ENCODE assay signal across 18 cellular contexts in the genomic region with DNA sequence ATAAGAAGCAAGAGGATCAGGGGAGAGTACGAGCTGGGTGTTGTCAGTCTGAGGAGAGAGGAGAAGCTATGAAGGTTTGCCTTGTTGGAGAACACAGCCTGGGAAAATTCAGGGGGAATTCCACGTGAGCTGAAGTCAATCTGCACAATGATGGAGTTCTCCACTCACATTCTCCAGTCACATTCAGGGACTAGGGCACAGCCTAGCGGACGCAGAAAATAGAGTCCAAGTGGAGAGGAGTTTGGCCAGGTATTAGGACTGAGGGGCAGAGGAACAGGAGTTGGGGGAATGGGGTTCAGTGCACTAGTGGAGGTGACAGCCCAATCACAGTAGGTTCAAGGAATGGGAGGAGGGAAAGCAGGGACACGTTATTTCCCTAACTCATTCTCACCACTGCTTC.
"Had no signal": no experiment of that assay in that cellular context is flagged by ENCODE, and none has a peak within 500 bp of the region (broad histone marks: within the 10 kb centered on the region; RNA-seq: fewer than 3 reads in every experiment).

No MANE protein-coding gene starts in this region.

- H3K4me1 ChIP-seq: prostate gland, tibial artery had no signal

- H3K27me3 ChIP-seq: brain microvascular endothelial cell, tibial artery had no signal

- ATAC-seq: activated CD8-positive, alpha-beta T cell treated with anti-CD3 and anti-CD28 coated beads, Interleukin-2, amount 10 ng/mL, durations not matched to agents 7 days and 5 days; activated T-cell treated with anti-CD3 and anti-CD28 coated beads, Interleukin-2, amount 50 U/mL, for 4 hours; right cardiac atrium; stimulated activated naive CD8-positive, alpha-beta T cell treated with anti-CD3 and anti-CD28 coated beads, Interleukin-15, Interleukin-2, amounts not matched to agents 100 U/mL and 50 U/mL, for 24 hours had no signal

- H3K9me3 Mint-ChIP-seq: activated CD4-positive, alpha-beta T cell treated with anti-CD3 and anti-CD28 coated beads, Interleukin-2, amount 10 ng/mL, durations not matched to agents 7 days and 5 days; activated naive CD4-positive, alpha-beta T cell treated with anti-CD3 and anti-CD28 coated beads for 36 hours; activated T-cell treated with anti-CD3 and anti-CD28 coated beads, Interleukin-2, amount 50 U/mL, for 4 hours; central memory CD8-positive, alpha-beta T cell had no signal

- H3K27ac ChIP-seq: brain microvascular endothelial cell, coronary artery, prostate gland, skin epidermis, tibial artery had no signal

- H3K4me3 ChIP-seq: coronary artery, prostate gland, skin epidermis, tibial artery had no signal

- H3K4me3 Mint-ChIP-seq: activated CD4-positive, alpha-beta T cell treated with anti-CD3 and anti-CD28 coated beads, Interleukin-2, amount 10 ng/mL, durations not matched to agents 7 days and 5 days; activated CD8-positive, alpha-beta T cell treated with anti-CD3 and anti-CD28 coated beads, Interleukin-2, amount 10 ng/mL, durations not matched to agents 7 days and 5 days; activated naive CD4-positive, alpha-beta T cell treated with anti-CD3 and anti-CD28 coated beads for 36 hours; activated T-cell treated with anti-CD3 and anti-CD28 coated beads, Interleukin-2, amount 50 U/mL, for 4 hours; central memory CD8-positive, alpha-beta T cell had no signal

- FAIRE-seq: endometrium, frontal cortex, keratinocyte had no signal

- DNase-seq: activated CD4-positive, alpha-beta T cell treated with anti-CD3 and anti-CD28 coated beads, Interleukin-2, amount 10 ng/mL, durations not matched to agents 7 days and 5 days; activated CD8-positive, alpha-beta T cell treated with anti-CD3 and anti-CD28 coated beads, Interleukin-2, amount 10 ng/mL, durations not matched to agents 7 days and 5 days; activated naive CD4-positive, alpha-beta T cell treated with anti-CD3 and anti-CD28 coated beads for 36 hours; activated T-cell treated with anti-CD3 and anti-CD28 coated beads, Interleukin-2, amount 50 U/mL, for 4 hours; aorta; brain microvascular endothelial cell; head of caudate nucleus; stimulated activated naive CD8-positive, alpha-beta T cell treated with anti-CD3 and anti-CD28 coated beads, Interleukin-15, Interleukin-2, amounts not matched to agents 100 U/mL and 50 U/mL, for 24 hours; substantia nigra; tibial artery had no signal

- H3K27ac Mint-ChIP-seq: activated CD4-positive, alpha-beta T cell treated with anti-CD3 and anti-CD28 coated beads, Interleukin-2, amount 10 ng/mL, durations not matched to agents 7 days and 5 days; activated CD8-positive, alpha-beta T cell treated with anti-CD3 and anti-CD28 coated beads, Interleukin-2, amount 10 ng/mL, durations not matched to agents 7 days and 5 days; activated naive CD4-positive, alpha-beta T cell treated with anti-CD3 and anti-CD28 coated beads for 36 hours had no signal

- H3K4me1 Mint-ChIP-seq: activated CD4-positive, alpha-beta T cell treated with anti-CD3 and anti-CD28 coated beads, Interleukin-2, amount 10 ng/mL, durations not matched to agents 7 days and 5 days; central memory CD8-positive, alpha-beta T cell had no signal

- H3K9me3 ChIP-seq: prostate gland, tibial artery had no signal

- H3K36me3 ChIP-seq: brain microvascular endothelial cell, prostate gland, tibial artery had no signal
